ENCODE assay signal across 20 cellular contexts in the genomic region with DNA sequence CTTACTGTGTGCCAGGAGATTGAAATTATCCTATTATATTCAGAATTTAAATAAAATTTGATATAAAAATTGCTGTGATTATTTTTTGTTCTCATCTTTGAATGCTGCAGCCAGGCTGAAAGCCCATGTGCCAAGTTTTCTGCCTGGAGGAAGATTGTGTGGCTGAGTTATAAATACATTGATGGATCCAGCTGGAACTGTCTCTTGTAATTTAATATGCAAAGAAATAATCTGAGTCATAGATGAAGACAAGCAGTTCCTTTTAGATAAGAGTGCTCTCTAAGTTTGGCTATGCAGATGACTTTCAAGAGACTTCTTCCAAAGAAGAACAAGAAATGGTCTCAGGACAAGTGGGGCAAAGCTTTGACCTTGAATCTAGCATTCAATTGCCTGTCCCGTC.
DNase-seq lines count a peak whose midpoint lies in the region; ATAC-seq, FAIRE-seq and TF ChIP-seq lines count a peak whose summit lies in the region.
"Had no signal": no experiment of that assay in that cellular context is flagged by ENCODE, and none has a peak within 500 bp of the region (broad histone marks: within the 10 kb centered on the region; RNA-seq: fewer than 3 reads in every experiment).

No MANE protein-coding gene starts in this region.

- H3K27ac ChIP-seq in SK-N-SH (ENCODE audit: low read depth in 2 of 2, low read length in 1 of 2) (peak overlapping the region in 1 of 2 experiments; percentile 13; a peak in 2 of 4 replicates), pancreas (no peak overlapping the region)
- H3K27ac ChIP-seq: RWPE1, transverse colon had no signal

- TF ChIP-seq RAD21 in SK-N-SH (IDR thresholded peaks at IDR 0.05; ENCODE audit: low read length): no peak

- no peak overlapping the region for H2AFZ ChIP-seq in SK-N-SH (ENCODE audit: low read depth)

- no peaks in the 10 kb centered on the region for H3K36me3 ChIP-seq in SK-N-SH (replicated peaks in 1 of 2; ENCODE audit: control insufficient read depth in 1 of 2, insufficient read depth in 2 of 2, low read length in 1 of 2)
- no peaks in the 10 kb centered on the region for H3K36me3 ChIP-seq in pancreas
- H3K36me3 ChIP-seq: transverse colon had no signal

- no peaks in the 10 kb centered on the region for H3K79me2 ChIP-seq in SK-N-SH (ENCODE audit: insufficient read depth)

- CTCF ChIA-PET in SK-N-SH (lab: Yijun Ruan, JAX): no interaction called here

- no peak for TF ChIP-seq CTCF in SK-N-SH (IDR thresholded peaks at IDR 0.05)
- TF ChIP-seq CTCF in omental fat pad (IDR thresholded peaks at IDR 0.05): no peak
- TF ChIP-seq CTCF in pancreas (IDR thresholded peaks at IDR 0.05): no peak

- H3K9me2 ChIP-seq in SK-N-SH: no peaks in the 10 kb centered on the region

- intact Hi-C loops in pancreas (cut with DNase I): no loop called here

- H3K4me2 ChIP-seq in SK-N-SH: no peak overlapping the region

- H3K9me3 ChIP-seq in SK-N-SH (no peaks in the 10 kb centered on the region), pancreas (no peaks in the 10 kb centered on the region)
- H3K9me3 ChIP-seq: transverse colon had no signal

- H3K4me3 ChIP-seq in SK-N-SH (ENCODE audit: low read depth in 2 of 2, low read length in 1 of 2) (no peak overlapping the region), pancreas (no peak overlapping the region)
- H3K4me3 ChIP-seq: transverse colon had no signal

- FAIRE-seq in pancreas (lab: Jason Lieb, UNC): no peak
- FAIRE-seq: GM18507, H54 had no signal

- POLR2A ChIA-PET in SK-N-SH (lab: Yijun Ruan, JAX): no interaction called here

- peak; percentile 24 for DNase-seq in GM03348 (ENCODE audit: low spot score)
- DNase-seq in SK-N-SH: no peak
- peak; percentile 75 for DNase-seq in fibroblast of peridontal ligament (ENCODE audit: extremely low read depth)
- no peak for DNase-seq in omental fat pad (ENCODE audit: low spot score)
- DNase-seq in pancreas: no peak
- no peak for DNase-seq in retina
- DNase-seq in ecto neural progenitor cell (ENCODE audit: low spot score): no peak
- DNase-seq: activated CD4-positive, CD25-positive, alpha-beta regulatory T cell treated with anti-CD3 and anti-CD28 coated beads, Interleukin-2, amount 50 U/mL, for 72 hours; activated CD8-positive, alpha-beta memory T cell treated with anti-CD3 and anti-CD28 coated beads, Interleukin-2, amount 50 U/mL, for 4 hours; activated naive CD4-positive, alpha-beta T cell; MV-4-11; naive thymus-derived CD4-positive, alpha-beta T cell; NCI-H2107; stimulated activated CD4-positive, alpha-beta T cell treated with anti-CD3 and anti-CD28 coated beads, Interleukin-4, amount 100 ng/mL, for 1 hour; T-helper 17 cell; transverse colon had no signal

- peak in 1 of 2 experiments; percentile 50; a peak in 1 of 4 replicates for TF ChIP-seq EP300 in SK-N-SH (IDR thresholded peaks at IDR 0.05; ENCODE audit: borderline replicate concordance in 1 of 2, low read depth in 1 of 2, low read length in 1 of 2)

- H3K9ac ChIP-seq in SK-N-SH: no peak overlapping the region

- no peaks in the 10 kb centered on the region for H3K27me3 ChIP-seq in SK-N-SH (ENCODE audit: insufficient read depth)
- no peaks in the 10 kb centered on the region for H3K27me3 ChIP-seq in pancreas
- H3K27me3 ChIP-seq: transverse colon had no signal

- 82% methylated on average over 1 of the region's 1 CpG for WGBS in SK-N-SH (ENCODE audit: low lambda C conversion rate)
- 50 to 51% methylated on average over 1 of the region's 1 CpG for WGBS in pancreas, 2 donors

- no peaks in the 10 kb centered on the region; a peak in 1 of 4 replicates for H3K4me1 ChIP-seq in SK-N-SH (ENCODE audit: control insufficient read depth in 1 of 2, insufficient read depth in 2 of 2, low read depth in 1 of 2, low read length in 1 of 2)
- no peaks in the 10 kb centered on the region for H3K4me1 ChIP-seq in pancreas
- H3K4me1 ChIP-seq: transverse colon had no signal

- peaks cover 10% of the 10 kb centered on the region for H3F3A ChIP-seq in SK-N-SH (replicated peaks; ENCODE audit: insufficient read depth)

- H4K20me1 ChIP-seq in SK-N-SH (ENCODE audit: insufficient read depth): no peaks in the 10 kb centered on the region

- ATAC-seq in omental fat pad (ENCODE audit: low FRiP score): peak; percentile 31
- no peak for ATAC-seq in pancreas
- no peak for ATAC-seq in GM19351 (IDR thresholded peaks at IDR 0.05; ENCODE audit: unreplicated experiment)
- ATAC-seq: naive thymus-derived CD4-positive, alpha-beta T cell; T-helper 17 cell had no signal

TF ChIP-seq in SK-N-SH, 30 proteins besides CTCF, POLR2A, EP300 and RAD21:
- TF ChIP-seq TAF1 (IDR thresholded peaks at IDR 0.05; ENCODE audit: borderline replicate concordance, low read depth, low read length) (no peak), MEF2A (IDR thresholded peaks at IDR 0.05; ENCODE audit: borderline replicate concordance, low read depth) (peak; percentile 72), TEAD4 (IDR thresholded peaks at IDR 0.05; ENCODE audit: borderline replicate concordance, insufficient read depth) (peak; percentile 32; the same call in 1 of the 2 replicates), TCF12 (IDR thresholded peaks at IDR 0.05) (peak; percentile 73), NFIC (IDR thresholded peaks at IDR 0.05; ENCODE audit: borderline replicate concordance) (peak; percentile 72), JUND (IDR thresholded peaks at IDR 0.05) (peak; percentile 84), POLR2AphosphoS5 (IDR thresholded peaks at IDR 0.05; ENCODE audit: low read depth, low read length) (peak; percentile 44; the same call in 1 of the 2 replicates), FOSL2 (IDR thresholded peaks at IDR 0.05; ENCODE audit: borderline replicate concordance, low read depth) (peak; percentile 68)
- TF ChIP-seq, protein P1, sequence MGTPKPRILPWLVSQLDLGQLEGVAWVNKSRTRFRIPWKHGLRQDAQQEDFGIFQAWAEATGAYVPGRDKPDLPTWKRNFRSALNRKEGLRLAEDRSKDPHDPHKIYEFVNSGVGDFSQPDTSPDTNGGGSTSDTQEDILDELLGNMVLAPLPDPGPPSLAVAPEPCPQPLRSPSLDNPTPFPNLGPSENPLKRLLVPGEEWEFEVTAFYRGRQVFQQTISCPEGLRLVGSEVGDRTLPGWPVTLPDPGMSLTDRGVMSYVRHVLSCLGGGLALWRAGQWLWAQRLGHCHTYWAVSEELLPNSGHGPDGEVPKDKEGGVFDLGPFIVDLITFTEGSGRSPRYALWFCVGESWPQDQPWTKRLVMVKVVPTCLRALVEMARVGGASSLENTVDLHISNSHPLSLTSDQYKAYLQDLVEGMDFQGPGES (IDR thresholded peaks at IDR 0.05; ENCODE audit: low read depth, low read length): no peak
- TF ChIP-seq, protein P2, sequence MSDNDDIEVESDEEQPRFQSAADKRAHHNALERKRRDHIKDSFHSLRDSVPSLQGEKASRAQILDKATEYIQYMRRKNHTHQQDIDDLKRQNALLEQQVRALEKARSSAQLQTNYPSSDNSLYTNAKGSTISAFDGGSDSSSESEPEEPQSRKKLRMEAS (IDR thresholded peaks at IDR 0.05; ENCODE audit: low read depth): no peak
- TF ChIP-seq, protein P3, sequence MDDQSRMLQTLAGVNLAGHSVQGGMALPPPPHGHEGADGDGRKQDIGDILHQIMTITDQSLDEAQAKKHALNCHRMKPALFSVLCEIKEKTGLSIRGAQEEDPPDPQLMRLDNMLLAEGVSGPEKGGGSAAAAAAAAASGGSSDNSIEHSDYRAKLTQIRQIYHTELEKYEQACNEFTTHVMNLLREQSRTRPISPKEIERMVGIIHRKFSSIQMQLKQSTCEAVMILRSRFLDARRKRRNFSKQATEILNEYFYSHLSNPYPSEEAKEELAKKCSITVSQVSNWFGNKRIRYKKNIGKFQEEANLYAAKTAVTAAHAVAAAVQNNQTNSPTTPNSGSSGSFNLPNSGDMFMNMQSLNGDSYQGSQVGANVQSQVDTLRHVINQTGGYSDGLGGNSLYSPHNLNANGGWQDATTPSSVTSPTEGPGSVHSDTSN (IDR thresholded peaks at IDR 0.05): peak; percentile 89
- TF ChIP-seq, protein P4, sequence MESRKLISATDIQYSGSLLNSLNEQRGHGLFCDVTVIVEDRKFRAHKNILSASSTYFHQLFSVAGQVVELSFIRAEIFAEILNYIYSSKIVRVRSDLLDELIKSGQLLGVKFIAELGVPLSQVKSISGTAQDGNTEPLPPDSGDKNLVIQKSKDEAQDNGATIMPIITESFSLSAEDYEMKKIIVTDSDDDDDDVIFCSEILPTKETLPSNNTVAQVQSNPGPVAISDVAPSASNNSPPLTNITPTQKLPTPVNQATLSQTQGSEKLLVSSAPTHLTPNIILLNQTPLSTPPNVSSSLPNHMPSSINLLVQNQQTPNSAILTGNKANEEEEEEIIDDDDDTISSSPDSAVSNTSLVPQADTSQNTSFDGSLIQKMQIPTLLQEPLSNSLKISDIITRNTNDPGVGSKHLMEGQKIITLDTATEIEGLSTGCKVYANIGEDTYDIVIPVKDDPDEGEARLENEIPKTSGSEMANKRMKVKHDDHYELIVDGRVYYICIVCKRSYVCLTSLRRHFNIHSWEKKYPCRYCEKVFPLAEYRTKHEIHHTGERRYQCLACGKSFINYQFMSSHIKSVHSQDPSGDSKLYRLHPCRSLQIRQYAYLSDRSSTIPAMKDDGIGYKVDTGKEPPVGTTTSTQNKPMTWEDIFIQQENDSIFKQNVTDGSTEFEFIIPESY (IDR thresholded peaks at IDR 0.05; ENCODE audit: borderline replicate concordance, low read depth): no peak

Comparison
In these comparisons a context has a peak if more than half of its experiments do, and no peak if none do; other contexts are left out.
1. DNase-seq: peak in GM03348 (single experiment) and fibroblast of peridontal ligament (single experiment); none in SK-N-SH (single experiment), omental fat pad (single experiment), pancreas (0 of 6), retina (single experiment) and ecto neural progenitor cell (single experiment).